9 cellular contexts compared by ENCODE assay signal in the genomic region with DNA sequence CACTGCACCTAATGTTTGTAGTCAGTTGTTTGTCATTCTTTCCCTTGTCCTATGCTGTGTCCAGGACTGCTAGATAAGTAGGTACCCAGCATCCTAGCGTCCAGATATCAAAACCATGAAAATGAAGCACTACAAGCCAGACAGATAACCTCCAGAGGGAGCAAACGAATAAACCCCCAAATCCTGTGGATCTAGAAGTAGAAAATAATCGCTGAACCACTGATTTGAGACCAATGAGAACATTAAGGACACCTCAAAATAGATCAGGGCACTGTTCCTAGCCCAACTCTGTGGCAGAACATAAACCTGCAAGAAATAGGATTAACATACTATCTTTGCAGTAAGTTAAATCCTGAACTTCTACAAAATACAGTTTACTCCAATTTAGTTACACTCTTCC.
DNase-seq lines count a peak whose midpoint lies in the region; ATAC-seq and TF ChIP-seq lines count a peak whose summit lies in the region.
"Had no signal": no experiment of that assay in that cellular context is flagged by ENCODE, and none has a peak within 500 bp of the region (broad histone marks: within the 10 kb centered on the region; RNA-seq: fewer than 3 reads in every experiment).

No MANE protein-coding gene starts in this region.

- H3K27ac Mint-ChIP-seq in central memory CD8-positive, alpha-beta T cell (ENCODE audit: low read depth): peak overlapping the region; percentile 97
- H3K27ac Mint-ChIP-seq in nephron: peak overlapping the region; percentile 73 to 91 (median 86)

- no peaks in the 10 kb centered on the region for H3K9me3 Mint-ChIP-seq in central memory CD8-positive, alpha-beta T cell
- H3K9me3 Mint-ChIP-seq in nephron: no peaks in the 10 kb centered on the region

- H3K27me3 Mint-ChIP-seq in central memory CD8-positive, alpha-beta T cell: no peaks in the 10 kb centered on the region
- peaks cover 58% of the 10 kb centered on the region for H3K27me3 Mint-ChIP-seq in nephron (ENCODE audit: low read depth)

- CTCF ChIA-PET in HEK293 (lab: Yijun Ruan, JAX): interaction anchor here (0.6 to 1.0 kb wide), 2 partner anchors 26 to 79 kb away, joined by 3 read pairs; no protein-coding TSS in a partner anchor

- peaks cover 5% of the 10 kb centered on the region; the same call in 1 of the 2 replicates for H3K4me1 ChIP-seq in HEK293 (ENCODE audit: control insufficient read depth, insufficient read depth, low read length)

- H3K4me1 Mint-ChIP-seq in central memory CD8-positive, alpha-beta T cell: peaks cover 29% of the 10 kb centered on the region
- peaks cover 13% of the 10 kb centered on the region for H3K4me1 Mint-ChIP-seq in nephron

- peaks cover 27% of the 10 kb centered on the region for H3K36me3 Mint-ChIP-seq in central memory CD8-positive, alpha-beta T cell (ENCODE audit: insufficient read depth)
- H3K36me3 Mint-ChIP-seq in nephron (ENCODE audit: low read depth): no peaks in the 10 kb centered on the region

- H3K36me3 ChIP-seq in HEK293 (ENCODE audit: control insufficient read depth in 2 of 2, insufficient read depth in 1 of 2, low read length in 2 of 2): no peaks in the 10 kb centered on the region

- TF ChIP-seq CTCF in 22Rv1 (IDR thresholded peaks at IDR 0.05) (no peak), HEK293 (tag by site-specific recombination; IDR thresholded peaks at IDR 0.05) (no peak), nephron (IDR thresholded peaks at IDR 0.05; ENCODE audit: unreplicated experiment in 3 of 3) (no peak)

- H3K9me3 ChIP-seq in HEK293 (ENCODE audit: control insufficient read depth, insufficient read depth, low read depth, low read length): no peaks in the 10 kb centered on the region

- H3K4me3 ChIP-seq in HEK293 (ENCODE audit: low read depth, low read length): no peak overlapping the region

- H3K27ac ChIP-seq in 22Rv1 (peak overlapping the region; percentile 71), HEK293 (ENCODE audit: extremely low read depth, low read depth, low read length) (peak overlapping the region; percentile 55; the same call in 1 of the 2 replicates)

- H3K4me3 Mint-ChIP-seq in central memory CD8-positive, alpha-beta T cell: peak overlapping the region; percentile 86
- H3K4me3 Mint-ChIP-seq in nephron: peak overlapping the region; percentile 95 to 96 (median 96)

- POLR2A ChIA-PET in HEK293 (lab: Yijun Ruan, JAX): no interaction called here

- ATAC-seq in central memory CD8-positive, alpha-beta T cell (replicated peaks; ENCODE audit: extremely low read depth, poor library complexity, severe bottlenecking): no peak
- ATAC-seq in HG02588 (IDR thresholded peaks at IDR 0.05; ENCODE audit: unreplicated experiment): no peak
- ATAC-seq in GM21786 (IDR thresholded peaks at IDR 0.05; ENCODE audit: unreplicated experiment): no peak

- no peak for DNase-seq in central memory CD8-positive, alpha-beta T cell (ENCODE audit: low spot score in 2 of 2)
- DNase-seq in NCI-H446 treated with DMSO at 0.1 percent for 48 hours (lab: John Stamatoyannopoulos, UW) (no peak), NCI-H510A (lab: John Stamatoyannopoulos, UW) (no peak)
- DNase-seq: cortex of kidney had no signal

TF ChIP-seq in HEK293, 187 proteins besides CTCF, POLR2A, EP300 and RAD21:
- TF ChIP-seq ZNF174 (tag by site-specific recombination; IDR thresholded peaks at IDR 0.05) (no peak), ZNF658 (tag by site-specific recombination; IDR thresholded peaks at IDR 0.05) (no peak), ZNF501 (tag by site-specific recombination; IDR thresholded peaks at IDR 0.05) (no peak), ZNF785 (tag by site-specific recombination; IDR thresholded peaks at IDR 0.05) (no peak), HOXA7 (CRISPR knock-in tag; IDR thresholded peaks at IDR 0.05; ENCODE audit: borderline replicate concordance) (no peak), ZNF366 (tag by site-specific recombination; conservative IDR thresholded peaks at IDR 0.05) (no peak), ZNF248 (tag by site-specific recombination; IDR thresholded peaks at IDR 0.05) (no peak), ZNF560 (tag by site-specific recombination; IDR thresholded peaks at IDR 0.05; ENCODE audit: borderline replicate concordance) (no peak), ZNF175 (tag by site-specific recombination; IDR thresholded peaks at IDR 0.05) (no peak)
- TF ChIP-seq, protein P1, sequence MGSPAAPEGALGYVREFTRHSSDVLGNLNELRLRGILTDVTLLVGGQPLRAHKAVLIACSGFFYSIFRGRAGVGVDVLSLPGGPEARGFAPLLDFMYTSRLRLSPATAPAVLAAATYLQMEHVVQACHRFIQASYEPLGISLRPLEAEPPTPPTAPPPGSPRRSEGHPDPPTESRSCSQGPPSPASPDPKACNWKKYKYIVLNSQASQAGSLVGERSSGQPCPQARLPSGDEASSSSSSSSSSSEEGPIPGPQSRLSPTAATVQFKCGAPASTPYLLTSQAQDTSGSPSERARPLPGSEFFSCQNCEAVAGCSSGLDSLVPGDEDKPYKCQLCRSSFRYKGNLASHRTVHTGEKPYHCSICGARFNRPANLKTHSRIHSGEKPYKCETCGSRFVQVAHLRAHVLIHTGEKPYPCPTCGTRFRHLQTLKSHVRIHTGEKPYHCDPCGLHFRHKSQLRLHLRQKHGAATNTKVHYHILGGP (tag by site-specific recombination; IDR thresholded peaks at IDR 0.05): no peak
- TF ChIP-seq, protein P2, sequence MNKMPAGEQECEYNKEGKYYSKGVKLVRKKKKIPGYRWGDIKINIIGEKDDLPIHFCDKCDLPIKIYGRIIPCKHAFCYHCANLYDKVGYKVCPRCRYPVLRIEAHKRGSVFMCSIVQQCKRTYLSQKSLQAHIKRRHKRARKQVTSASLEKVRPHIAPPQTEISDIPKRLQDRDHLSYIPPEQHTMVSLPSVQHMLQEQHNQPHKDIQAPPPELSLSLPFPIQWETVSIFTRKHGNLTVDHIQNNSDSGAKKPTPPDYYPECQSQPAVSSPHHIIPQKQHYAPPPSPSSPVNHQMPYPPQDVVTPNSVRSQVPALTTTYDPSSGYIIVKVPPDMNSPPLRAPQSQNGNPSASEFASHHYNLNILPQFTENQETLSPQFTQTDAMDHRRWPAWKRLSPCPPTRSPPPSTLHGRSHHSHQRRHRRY (tag by site-specific recombination; IDR thresholded peaks at IDR 0.05): no peak
- TF ChIP-seq, protein P3, sequence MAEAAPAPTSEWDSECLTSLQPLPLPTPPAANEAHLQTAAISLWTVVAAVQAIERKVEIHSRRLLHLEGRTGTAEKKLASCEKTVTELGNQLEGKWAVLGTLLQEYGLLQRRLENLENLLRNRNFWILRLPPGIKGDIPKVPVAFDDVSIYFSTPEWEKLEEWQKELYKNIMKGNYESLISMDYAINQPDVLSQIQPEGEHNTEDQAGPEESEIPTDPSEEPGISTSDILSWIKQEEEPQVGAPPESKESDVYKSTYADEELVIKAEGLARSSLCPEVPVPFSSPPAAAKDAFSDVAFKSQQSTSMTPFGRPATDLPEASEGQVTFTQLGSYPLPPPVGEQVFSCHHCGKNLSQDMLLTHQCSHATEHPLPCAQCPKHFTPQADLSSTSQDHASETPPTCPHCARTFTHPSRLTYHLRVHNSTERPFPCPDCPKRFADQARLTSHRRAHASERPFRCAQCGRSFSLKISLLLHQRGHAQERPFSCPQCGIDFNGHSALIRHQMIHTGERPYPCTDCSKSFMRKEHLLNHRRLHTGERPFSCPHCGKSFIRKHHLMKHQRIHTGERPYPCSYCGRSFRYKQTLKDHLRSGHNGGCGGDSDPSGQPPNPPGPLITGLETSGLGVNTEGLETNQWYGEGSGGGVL (tag by site-specific recombination; IDR thresholded peaks at IDR 0.05): no peak
- TF ChIP-seq, protein P4, sequence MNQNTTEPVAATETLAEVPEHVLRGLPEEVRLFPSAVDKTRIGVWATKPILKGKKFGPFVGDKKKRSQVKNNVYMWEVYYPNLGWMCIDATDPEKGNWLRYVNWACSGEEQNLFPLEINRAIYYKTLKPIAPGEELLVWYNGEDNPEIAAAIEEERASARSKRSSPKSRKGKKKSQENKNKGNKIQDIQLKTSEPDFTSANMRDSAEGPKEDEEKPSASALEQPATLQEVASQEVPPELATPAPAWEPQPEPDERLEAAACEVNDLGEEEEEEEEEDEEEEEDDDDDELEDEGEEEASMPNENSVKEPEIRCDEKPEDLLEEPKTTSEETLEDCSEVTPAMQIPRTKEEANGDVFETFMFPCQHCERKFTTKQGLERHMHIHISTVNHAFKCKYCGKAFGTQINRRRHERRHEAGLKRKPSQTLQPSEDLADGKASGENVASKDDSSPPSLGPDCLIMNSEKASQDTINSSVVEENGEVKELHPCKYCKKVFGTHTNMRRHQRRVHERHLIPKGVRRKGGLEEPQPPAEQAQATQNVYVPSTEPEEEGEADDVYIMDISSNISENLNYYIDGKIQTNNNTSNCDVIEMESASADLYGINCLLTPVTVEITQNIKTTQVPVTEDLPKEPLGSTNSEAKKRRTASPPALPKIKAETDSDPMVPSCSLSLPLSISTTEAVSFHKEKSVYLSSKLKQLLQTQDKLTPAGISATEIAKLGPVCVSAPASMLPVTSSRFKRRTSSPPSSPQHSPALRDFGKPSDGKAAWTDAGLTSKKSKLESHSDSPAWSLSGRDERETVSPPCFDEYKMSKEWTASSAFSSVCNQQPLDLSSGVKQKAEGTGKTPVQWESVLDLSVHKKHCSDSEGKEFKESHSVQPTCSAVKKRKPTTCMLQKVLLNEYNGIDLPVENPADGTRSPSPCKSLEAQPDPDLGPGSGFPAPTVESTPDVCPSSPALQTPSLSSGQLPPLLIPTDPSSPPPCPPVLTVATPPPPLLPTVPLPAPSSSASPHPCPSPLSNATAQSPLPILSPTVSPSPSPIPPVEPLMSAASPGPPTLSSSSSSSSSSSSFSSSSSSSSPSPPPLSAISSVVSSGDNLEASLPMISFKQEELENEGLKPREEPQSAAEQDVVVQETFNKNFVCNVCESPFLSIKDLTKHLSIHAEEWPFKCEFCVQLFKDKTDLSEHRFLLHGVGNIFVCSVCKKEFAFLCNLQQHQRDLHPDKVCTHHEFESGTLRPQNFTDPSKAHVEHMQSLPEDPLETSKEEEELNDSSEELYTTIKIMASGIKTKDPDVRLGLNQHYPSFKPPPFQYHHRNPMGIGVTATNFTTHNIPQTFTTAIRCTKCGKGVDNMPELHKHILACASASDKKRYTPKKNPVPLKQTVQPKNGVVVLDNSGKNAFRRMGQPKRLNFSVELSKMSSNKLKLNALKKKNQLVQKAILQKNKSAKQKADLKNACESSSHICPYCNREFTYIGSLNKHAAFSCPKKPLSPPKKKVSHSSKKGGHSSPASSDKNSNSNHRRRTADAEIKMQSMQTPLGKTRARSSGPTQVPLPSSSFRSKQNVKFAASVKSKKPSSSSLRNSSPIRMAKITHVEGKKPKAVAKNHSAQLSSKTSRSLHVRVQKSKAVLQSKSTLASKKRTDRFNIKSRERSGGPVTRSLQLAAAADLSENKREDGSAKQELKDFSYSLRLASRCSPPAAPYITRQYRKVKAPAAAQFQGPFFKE (tag by site-specific recombination; IDR thresholded peaks at IDR 0.05; ENCODE audit: borderline replicate concordance): no peak
